21 cellular contexts compared by ENCODE assay signal in genomic region chr6:21582651-21583050, GRCh38.
"Had no signal": no experiment of that assay in that cellular context is flagged by ENCODE, and none has a peak within 500 bp of the region (broad histone marks: within the 10 kb centered on the region; RNA-seq: fewer than 3 reads in every experiment).

No MANE protein-coding gene starts in this region.

- H3K4me3 Mint-ChIP-seq: activated B cell treated with CpG ODN at 0.5 μM for 24 hours; activated CD8-positive, alpha-beta T cell treated with anti-CD3 and anti-CD28 coated beads for 36 hours; activated naive CD8-positive, alpha-beta T cell treated with anti-CD3 and anti-CD28 coated beads for 36 hours; brain; dendritic cell treated with granulocyte-macrophage colony-stimulating factor and Interleukin-4, amounts not matched to agents 40 ng/mL and 50 ng/mL, for 4 days; effector memory CD8-positive, alpha-beta T cell; natural killer cell; stimulated activated naive B cell treated with anti-CD40 and anti-IgM and Interleukin-4, amounts not matched to agents 10 μg/mL and 1 μg/mL and 100 μg/mL, for 72 hours; T-helper 1 cell treated with Interleukin-12 subunit alpha and Interleukin-12 subunit beta and Interleukin-4 antibody, amounts not matched to agents 30 μg/mL and 1 μg/mL, for 36 hours had no signal

- H3K4me3 ChIP-seq: tibial artery had no signal

- H3K27ac ChIP-seq: epithelial cell of prostate, tibial artery had no signal

- ATAC-seq: activated CD8-positive, alpha-beta T cell treated with anti-CD3 and anti-CD28 coated beads for 36 hours; effector memory CD8-positive, alpha-beta T cell; natural killer cell; stimulated activated naive B cell treated with anti-CD40 and anti-IgM and Interleukin-4, amounts not matched to agents 10 μg/mL and 1 μg/mL and 100 μg/mL, for 72 hours had no signal

- H3K27ac Mint-ChIP-seq: activated B cell treated with CpG ODN at 0.5 μM for 24 hours; activated CD8-positive, alpha-beta T cell treated with anti-CD3 and anti-CD28 coated beads for 36 hours; activated naive CD8-positive, alpha-beta T cell treated with anti-CD3 and anti-CD28 coated beads for 36 hours; brain; dendritic cell treated with granulocyte-macrophage colony-stimulating factor and Interleukin-4, amounts not matched to agents 40 ng/mL and 50 ng/mL, for 4 days; effector memory CD8-positive, alpha-beta T cell; natural killer cell; stimulated activated naive B cell treated with anti-CD40 and anti-IgM and Interleukin-4, amounts not matched to agents 10 μg/mL and 1 μg/mL and 100 μg/mL, for 72 hours; T-helper 1 cell treated with Interleukin-12 subunit alpha and Interleukin-12 subunit beta and Interleukin-4 antibody, amounts not matched to agents 30 μg/mL and 1 μg/mL, for 36 hours had no signal

- DNase-seq: activated B cell treated with CpG ODN at 0.5 μM for 24 hours; activated CD4-positive, alpha-beta T cell treated with anti-CD3 and anti-CD28 coated beads for 48 hours; activated CD8-positive, alpha-beta T cell treated with anti-CD3 and anti-CD28 coated beads for 36 hours; activated gamma-delta T cell treated with Interleukin-2 at 50 U/mL for 16 hours; activated naive CD8-positive, alpha-beta T cell treated with anti-CD3 and anti-CD28 coated beads for 36 hours; activated T-cell treated with anti-CD3 and anti-CD28 coated beads, Interleukin-2, amount 50 U/mL, for 48 hours; amygdala; cerebellar nuclear complex; effector memory CD8-positive, alpha-beta T cell; hippocampal formation; mesendoderm; natural killer cell; posterior cingulate gyrus; retina; stimulated activated CD4-positive, alpha-beta T cell treated with anti-CD3 and anti-CD28 coated beads, Interleukin-2, amount 100 ng/mL, for 48 hours; stimulated activated naive B cell treated with anti-CD40 and anti-IgM and Interleukin-4, amounts not matched to agents 10 μg/mL and 1 μg/mL and 100 μg/mL, for 72 hours; tibial artery had no signal

- H3K27me3 ChIP-seq: tibial artery had no signal

- H3K36me3 Mint-ChIP-seq: natural killer cell had no signal
